Comparison of ENCODE assay signal across 23 cellular contexts in the genomic region with DNA sequence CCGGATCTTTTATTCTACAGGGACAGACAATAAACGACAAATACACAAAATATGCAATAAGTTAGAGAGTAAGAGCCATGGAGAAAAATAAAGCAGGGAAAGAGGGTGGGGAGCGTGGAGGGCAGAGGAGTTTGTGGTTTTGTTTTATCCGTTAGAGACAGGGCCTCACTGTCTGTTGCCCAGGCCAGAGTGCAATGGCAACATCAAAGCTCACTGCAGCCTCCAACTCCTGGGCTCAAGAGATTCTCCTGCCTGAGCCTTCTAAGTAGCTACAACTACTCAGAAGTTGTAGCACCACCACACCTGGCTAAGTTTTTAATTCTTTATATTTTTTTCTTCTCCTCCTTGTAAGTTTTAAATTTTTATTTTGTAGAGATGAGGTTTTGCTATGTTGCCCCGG.
"Had no signal": no experiment of that assay in that cellular context is flagged by ENCODE, and none has a peak within 500 bp of the region (broad histone marks: within the 10 kb centered on the region; RNA-seq: fewer than 3 reads in every experiment).

No MANE protein-coding gene starts in this region.

- H3K4me1 ChIP-seq: sigmoid colon, upper lobe of right lung had no signal

- H3K27ac Mint-ChIP-seq: activated naive CD4-positive, alpha-beta T cell treated with anti-CD3 and anti-CD28 coated beads, Interleukin-2, amount 50 U/mL, for 72 hours; activated T-cell treated with anti-CD3 and anti-CD28 coated beads, Interleukin-2, amount 50 U/mL, for 24 hours; activated T-helper 17 cell treated with anti-CD3 and anti-CD28 coated beads, Interleukin-2, amount 50 U/mL, for 72 hours; dendritic cell treated with granulocyte-macrophage colony-stimulating factor and Interleukin-4, amounts not matched to agents 40 ng/mL and 50 ng/mL, for 4 days; memory B cell had no signal

- H3K27me3 ChIP-seq: brain microvascular endothelial cell, sigmoid colon, upper lobe of right lung had no signal

- H3K36me3 ChIP-seq: brain microvascular endothelial cell, heart left ventricle, sigmoid colon, spleen, thoracic aorta, upper lobe of right lung, WERI-Rb-1 had no signal

- H3K4me3 Mint-ChIP-seq: activated T-cell treated with anti-CD3 and anti-CD28 coated beads, Interleukin-2, amount 50 U/mL, for 24 hours; activated T-helper 17 cell treated with anti-CD3 and anti-CD28 coated beads, Interleukin-2, amount 50 U/mL, for 72 hours; dendritic cell treated with granulocyte-macrophage colony-stimulating factor and Interleukin-4, amounts not matched to agents 40 ng/mL and 50 ng/mL, for 4 days; memory B cell had no signal

- DNase-seq: activated CD4-positive, CD25-positive, alpha-beta regulatory T cell treated with anti-CD3 and anti-CD28 coated beads, Interleukin-2, amount 50 U/mL, for 72 hours; activated CD8-positive, alpha-beta memory T cell treated with anti-CD3 and anti-CD28 coated beads for 24 hours; activated CD8-positive, alpha-beta memory T cell treated with anti-CD3 and anti-CD28 coated beads, Interleukin-2, amount 50 U/mL, for 4 hours; activated T-cell treated with anti-CD3 and anti-CD28 coated beads, Interleukin-2, amount 50 U/mL, for 24 hours; aorta; caudate nucleus; effector CD4-positive, alpha-beta T cell; heart left ventricle; islet precursor cell; left cardiac atrium; mucosa of descending colon; sigmoid colon; spleen; stimulated activated CD4-positive, alpha-beta T cell treated with anti-CD3 and anti-CD28 coated beads, Interleukin-4, amount 100 ng/mL, for 1 hour; stimulated activated naive CD4-positive, alpha-beta T cell; upper lobe of right lung; WERI-Rb-1 had no signal

- H3K9me3 ChIP-seq: heart left ventricle, mucosa of descending colon, sigmoid colon, spleen, thoracic aorta, upper lobe of right lung had no signal

- H3K4me3 ChIP-seq: heart left ventricle, mucosa of descending colon, sigmoid colon, spleen, thoracic aorta, upper lobe of right lung had no signal

- H3K27ac ChIP-seq: brain microvascular endothelial cell, heart left ventricle, sigmoid colon, spleen, thoracic aorta, upper lobe of right lung, WERI-Rb-1 had no signal

- H3K4me1 Mint-ChIP-seq: activated T-helper 17 cell treated with anti-CD3 and anti-CD28 coated beads, Interleukin-2, amount 50 U/mL, for 72 hours; memory B cell had no signal

- ATAC-seq: activated naive CD4-positive, alpha-beta T cell treated with anti-CD3 and anti-CD28 coated beads, Interleukin-2, amount 50 U/mL, for 72 hours; activated T-helper 17 cell treated with anti-CD3 and anti-CD28 coated beads, Interleukin-2, amount 50 U/mL, for 72 hours; mucosa of descending colon; upper lobe of right lung had no signal

- H3K36me3 Mint-ChIP-seq: activated naive CD4-positive, alpha-beta T cell treated with anti-CD3 and anti-CD28 coated beads, Interleukin-2, amount 50 U/mL, for 72 hours; memory B cell had no signal

- H3K9me3 Mint-ChIP-seq: activated T-cell treated with anti-CD3 and anti-CD28 coated beads, Interleukin-2, amount 50 U/mL, for 24 hours; activated T-helper 17 cell treated with anti-CD3 and anti-CD28 coated beads, Interleukin-2, amount 50 U/mL, for 72 hours; dendritic cell treated with granulocyte-macrophage colony-stimulating factor and Interleukin-4, amounts not matched to agents 40 ng/mL and 50 ng/mL, for 4 days had no signal
